26 cellular contexts compared by ENCODE assay signal in genomic region chr7:45187946-45188411, GRCh38. TPM values are rescaled to one million over a fixed set of nuclear protein-coding genes. Genes with fewer than 3 reads are reported as not detected.
"Had no signal": no experiment of that assay in that cellular context is flagged by ENCODE, and none has a peak within 500 bp of the region (broad histone marks: within the 10 kb centered on the region; RNA-seq: fewer than 3 reads in every experiment).

No MANE protein-coding gene starts in this region.

- H3K36me3 ChIP-seq: colonic mucosa, gastroesophageal sphincter, neural progenitor cell, right lobe of liver, suprapubic skin, tibial artery had no signal

- H3K9me3 ChIP-seq: colonic mucosa, gastroesophageal sphincter, left lung, lower lobe of right lung, right lobe of liver, SK-N-SH, suprapubic skin, tibial artery had no signal

- H3K27ac ChIP-seq: colonic mucosa, gastroesophageal sphincter, lower lobe of right lung, neural progenitor cell, right lobe of liver, suprapubic skin, tibial artery had no signal

- H3K4me1 ChIP-seq: colonic mucosa, gastroesophageal sphincter, lower lobe of right lung, neural progenitor cell, right lobe of liver, suprapubic skin, tibial artery had no signal

- ATAC-seq: activated naive CD4-positive, alpha-beta T cell treated with anti-CD3 and anti-CD28 coated beads, Interleukin-2, amount 50 U/mL, for 72 hours; activated T-cell treated with anti-CD3 and anti-CD28 coated beads, Interleukin-2, amount 50 U/mL, for 4 hours; activated T-helper 17 cell treated with anti-CD3 and anti-CD28 coated beads, Interleukin-2, amount 50 U/mL, for 72 hours; gastroesophageal sphincter; left lung; lower lobe of right lung; natural killer cell; T-helper 17 cell had no signal

- H3K27me3 ChIP-seq: colonic mucosa, gastroesophageal sphincter, left lung, neural progenitor cell, right lobe of liver, suprapubic skin, tibial artery had no signal

- DNase-seq: activated CD4-positive, alpha-beta T cell treated with anti-CD3 and anti-CD28 coated beads, Interleukin-2, amount 50 U/mL, for 1 hour; activated naive CD4-positive, alpha-beta T cell; activated T-cell treated with anti-CD3 and anti-CD28 coated beads, Interleukin-2, amount 50 U/mL, for 4 hours; cerebellar nuclear complex; colonic mucosa; effector memory CD4-positive, alpha-beta T cell; erythroblast; hippocampal formation; left lung; lower lobe of right lung; mesenchymal stem cell; natural killer cell; SK-N-SH; stimulated activated CD4-positive, alpha-beta T cell treated with anti-CD3 and anti-CD28 coated beads, Interleukin-12 subunit alpha, Interleukin-12 subunit beta, amount 100 ng/mL, for 4 hours; stimulated activated CD4-positive, alpha-beta T cell treated with anti-CD3 and anti-CD28 coated beads, Interleukin-4, amount 100 ng/mL, for 1 hour; T-helper 17 cell; T1000; tibial artery had no signal

- H3K4me3 ChIP-seq: colonic mucosa, gastroesophageal sphincter, left lung, lower lobe of right lung, neural progenitor cell, right lobe of liver, suprapubic skin, tibial artery had no signal

RNA-seq across cellular contexts. Expression of gene RAMP3, which starts 30.4 kb away (rescaled TPM):
- total RNA-seq: activated T-cell treated with anti-CD3 and anti-CD28 coated beads, Interleukin-2, amount 50 U/mL, for 4 hours; activated T-helper 17 cell treated with anti-CD3 and anti-CD28 coated beads, Interleukin-2, amount 50 U/mL, for 72 hours; bronchial epithelial cell; kidney epithelial cell; natural killer cell had no signal
